1 cellular context compared by ENCODE assay signal in genomic region chr14:81561084-81561775, GRCh38.
A peak's percentile ranks its signal among the peaks of the same experiment; 100 is the strongest.
TF ChIP-seq lines count a peak whose summit lies in the region.

No MANE protein-coding gene starts in this region.

TF ChIP-seq in H1, 55 proteins besides CTCF, POLR2A, EP300 and RAD21:
- peak in 1 of 2 experiments; percentile 16 for TF ChIP-seq BCL11A (IDR thresholded peaks at IDR 0.05; ENCODE audit: low read depth in 2 of 2, low read length in 2 of 2)
- peak; percentile 53 for TF ChIP-seq ASH2L (IDR thresholded peaks at IDR 0.05; ENCODE audit: low read length)
- TF ChIP-seq SP1 (IDR thresholded peaks at IDR 0.05; ENCODE audit: low read depth, low read length) = peak; percentile 66; the same call in 1 of the 2 replicates
- peak; percentile 52 for TF ChIP-seq NANOG (IDR thresholded peaks at IDR 0.05; ENCODE audit: insufficient read depth, low read depth, low read length, poor library complexity, severe bottlenecking)
- no peak; the same call in 1 of the 2 replicates for TF ChIP-seq MAFK (IDR thresholded peaks at IDR 0.05; ENCODE audit: low read depth, low read length)
- peak; percentile 86 for TF ChIP-seq TEAD4 (IDR thresholded peaks at IDR 0.05; ENCODE audit: low read depth, low read length)
